ENCODE assay signal across 8 cellular contexts in genomic region chr7:23530901-23531793, GRCh38. TPM values are rescaled to one million over a fixed set of nuclear protein-coding genes. Genes with fewer than 3 reads are reported as not detected.
DNase-seq lines count a peak whose midpoint lies in the region; ATAC-seq and TF ChIP-seq lines count a peak whose summit lies in the region.

No MANE protein-coding gene starts in this region.

- peak; percentile 26 for ATAC-seq in HG02885 (IDR thresholded peaks at IDR 0.05; ENCODE audit: poor library complexity, unreplicated experiment)

- H3K9me3 ChIP-seq in liver (ENCODE audit: control insufficient read depth in 4 of 4, low read length in 3 of 4), result no peaks in the 10 kb centered on the region

- peak overlapping the region; percentile 75 to 99 (median 90) for H3K4me3 ChIP-seq in liver (ENCODE audit: low read depth in 1 of 3, low read length in 3 of 3)

- no peaks in the 10 kb centered on the region for H3K27me3 ChIP-seq in liver (ENCODE audit: control insufficient read depth in 4 of 4, insufficient read depth in 4 of 4, low read length in 3 of 4)

- H3K27ac ChIP-seq in liver (ENCODE audit: low read depth in 1 of 2, low read length in 2 of 2), result peak overlapping the region; percentile 95 to 99

- H3K36me3 ChIP-seq in liver (ENCODE audit: control insufficient read depth in 4 of 4, insufficient read depth in 3 of 4, low read depth in 1 of 4, low read length in 3 of 4), result no peaks in the 10 kb centered on the region

- H3K9ac ChIP-seq in liver (ENCODE audit: low read depth in 1 of 2, low read length in 2 of 2), result peak overlapping the region; percentile 79 to 96

- WGBS in liver, result under 1% methylated on average over 58 of the region's 58 CpGs

- TF ChIP-seq RAD21 in liver (IDR thresholded peaks at IDR 0.05), result no peak

- TF ChIP-seq CTCF in liver (IDR thresholded peaks at IDR 0.05; ENCODE audit: low read depth, low read length, missing input control), result no peak

- DNase-seq in NK-92 treated with Interleukin-12 subunit alpha and Interleukin-12 subunit beta, amount 100 ng/mL, for 24 hours (lab: John Stamatoyannopoulos, UW), result peak; percentile 54
- DNase-seq in NK-92 (lab: John Stamatoyannopoulos, UW; ENCODE audit: unreplicated experiment) (no peak), NCI-H2171 treated with DMSO at 0.1 percent for 48 hours (lab: John Stamatoyannopoulos, UW) (peak; percentile 72), dermis blood vessel endothelial cell (peak; percentile 70)
- peak; percentile 22 to 36 for DNase-seq in activated CD4-positive, alpha-beta T cell treated with anti-CD3 and anti-CD28 coated beads, Interleukin-2, amount 50 U/mL, for 24 hours (ENCODE audit: low read depth in 1 of 2, low spot score in 1 of 2)
- DNase-seq in stimulated activated CD4-positive, alpha-beta T cell treated with anti-CD3 and anti-CD28 coated beads, Interleukin-4, amount 100 ng/mL, for 24 hours, result peak; percentile 59

- H3K4me1 ChIP-seq in liver (ENCODE audit: control insufficient read depth in 4 of 4, insufficient read depth in 4 of 4, low read length in 3 of 4), result peaks cover 7 to 28% (median 13%) of the 10 kb centered on the region in 4 donors

TF ChIP-seq in liver, 16 proteins besides CTCF, POLR2A, EP300 and RAD21:
- TF ChIP-seq HNF4G (IDR thresholded peaks at IDR 0.05) (no peak), JUND (IDR thresholded peaks at IDR 0.05) (no peak), EGR1 (IDR thresholded peaks at IDR 0.05; ENCODE audit: low read depth in 2 of 2) (peak; percentile 56 to 74), HNF4A (conservative IDR thresholded peaks at IDR 0.05) (no peak), REST (IDR thresholded peaks at IDR 0.05) (no peak)

RNA-seq across cellular contexts. Expression of gene TRA2A, which starts 0.6 kb away (rescaled TPM):
- total RNA-seq in dermis blood vessel endothelial cell (33.7 and 34.9 TPM in 2 replicates), liver (10 to 100 TPM; 19.2 to 25.9 TPM)
- 10 to 100 TPM; 13.7 to 24.3 TPM for polyA plus RNA-seq in liver
